In the genomic region with DNA sequence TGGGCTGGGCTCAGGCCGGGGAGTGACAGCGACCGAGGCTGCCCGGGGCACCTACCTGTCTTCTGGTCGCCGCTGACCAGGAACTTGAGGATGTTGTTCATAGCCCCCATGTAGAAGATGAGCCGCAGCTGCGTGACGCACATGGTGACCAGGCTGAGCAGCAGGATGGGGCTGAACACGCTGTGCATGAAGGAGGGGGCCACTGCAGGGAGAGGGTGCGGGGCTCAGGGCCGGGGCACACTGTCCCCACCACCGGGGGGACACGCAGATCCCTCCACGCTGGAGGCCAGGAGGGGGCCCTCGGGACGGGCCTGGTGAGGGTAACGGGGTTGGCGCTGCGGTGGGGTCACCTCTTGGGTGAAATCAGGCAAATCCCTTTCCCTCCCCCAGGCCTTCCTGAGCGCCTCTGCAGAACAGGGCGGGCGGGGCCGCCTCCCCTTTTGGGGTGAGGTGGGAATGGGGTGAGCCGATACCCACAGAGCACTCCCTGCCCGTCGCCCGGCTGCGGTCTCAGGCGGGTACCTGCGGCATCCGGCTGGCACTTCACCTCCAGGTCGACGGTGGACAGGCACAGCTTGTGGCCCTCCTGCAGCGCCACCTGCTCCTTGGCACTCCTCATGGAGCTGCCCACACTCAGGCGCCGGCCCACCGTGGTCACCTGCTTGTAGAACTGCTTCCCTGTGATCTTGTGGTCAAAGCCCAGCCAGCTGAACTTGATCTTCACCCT, we compare ENCODE assay signal across 1 cellular context.
TF ChIP-seq lines count a peak whose summit lies in the region.

No MANE protein-coding gene starts in this region.

TF ChIP-seq in HepG2, 621 proteins besides CTCF, POLR2A, EP300 and RAD21:
- peak; percentile 15; the same call in 1 of the 2 replicates for TF ChIP-seq ZNF563 (CRISPR knock-in tag; IDR thresholded peaks at IDR 0.05)
- TF ChIP-seq MAF1 (CRISPR knock-in tag; IDR thresholded peaks at IDR 0.05; ENCODE audit: borderline replicate concordance), result no peak
- 0 out of 2 replicates have a peak, but pooled peaks have one; percentile 38 for TF ChIP-seq PCBP1 (IDR thresholded peaks at IDR 0.05; ENCODE audit: borderline replicate concordance, low read depth, low read length)
- peak; percentile 59 for TF ChIP-seq ZNF687 (CRISPR knock-in tag; IDR thresholded peaks at IDR 0.05)
- TF ChIP-seq SUZ12 (IDR thresholded peaks at IDR 0.05; ENCODE audit: low read depth, low read length), result no peak
- no peak for TF ChIP-seq ZC3H13 (CRISPR knock-in tag; IDR thresholded peaks at IDR 0.05)
- TF ChIP-seq RARA (CRISPR knock-in tag; IDR thresholded peaks at IDR 0.05), result 0 out of 2 replicates have a peak, but pooled peaks have one; percentile 8
- TF ChIP-seq, protein P1, sequence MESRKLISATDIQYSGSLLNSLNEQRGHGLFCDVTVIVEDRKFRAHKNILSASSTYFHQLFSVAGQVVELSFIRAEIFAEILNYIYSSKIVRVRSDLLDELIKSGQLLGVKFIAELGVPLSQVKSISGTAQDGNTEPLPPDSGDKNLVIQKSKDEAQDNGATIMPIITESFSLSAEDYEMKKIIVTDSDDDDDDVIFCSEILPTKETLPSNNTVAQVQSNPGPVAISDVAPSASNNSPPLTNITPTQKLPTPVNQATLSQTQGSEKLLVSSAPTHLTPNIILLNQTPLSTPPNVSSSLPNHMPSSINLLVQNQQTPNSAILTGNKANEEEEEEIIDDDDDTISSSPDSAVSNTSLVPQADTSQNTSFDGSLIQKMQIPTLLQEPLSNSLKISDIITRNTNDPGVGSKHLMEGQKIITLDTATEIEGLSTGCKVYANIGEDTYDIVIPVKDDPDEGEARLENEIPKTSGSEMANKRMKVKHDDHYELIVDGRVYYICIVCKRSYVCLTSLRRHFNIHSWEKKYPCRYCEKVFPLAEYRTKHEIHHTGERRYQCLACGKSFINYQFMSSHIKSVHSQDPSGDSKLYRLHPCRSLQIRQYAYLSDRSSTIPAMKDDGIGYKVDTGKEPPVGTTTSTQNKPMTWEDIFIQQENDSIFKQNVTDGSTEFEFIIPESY (CRISPR knock-in tag; IDR thresholded peaks at IDR 0.05), result 0 out of 2 replicates have a peak, but pooled peaks have one; percentile 2
- TF ChIP-seq YY1 (IDR thresholded peaks at IDR 0.05; ENCODE audit: insufficient read depth, insufficient replicate concordance, low read depth, low read length), result no peak
- TF ChIP-seq KDM5B (CRISPR knock-in tag; IDR thresholded peaks at IDR 0.05; ENCODE audit: borderline replicate concordance), result 0 out of 2 replicates have a peak, but pooled peaks have one; percentile 7
- peak; percentile 23; the same call in 1 of the 2 replicates for TF ChIP-seq ZBTB4 (CRISPR knock-in tag; IDR thresholded peaks at IDR 0.05; ENCODE audit: borderline replicate concordance)
- TF ChIP-seq HNRNPL (IDR thresholded peaks at IDR 0.05; ENCODE audit: low read depth, low read length), result peak; percentile 71; the same call in 1 of the 2 replicates
- TF ChIP-seq ZNF777 (CRISPR knock-in tag; IDR thresholded peaks at IDR 0.05), result no peak
- peak; percentile 32 for TF ChIP-seq AGO2 (optimal IDR thresholded peaks at IDR 0.05; ENCODE audit: low read depth, low read length)
- TF ChIP-seq, protein P2, sequence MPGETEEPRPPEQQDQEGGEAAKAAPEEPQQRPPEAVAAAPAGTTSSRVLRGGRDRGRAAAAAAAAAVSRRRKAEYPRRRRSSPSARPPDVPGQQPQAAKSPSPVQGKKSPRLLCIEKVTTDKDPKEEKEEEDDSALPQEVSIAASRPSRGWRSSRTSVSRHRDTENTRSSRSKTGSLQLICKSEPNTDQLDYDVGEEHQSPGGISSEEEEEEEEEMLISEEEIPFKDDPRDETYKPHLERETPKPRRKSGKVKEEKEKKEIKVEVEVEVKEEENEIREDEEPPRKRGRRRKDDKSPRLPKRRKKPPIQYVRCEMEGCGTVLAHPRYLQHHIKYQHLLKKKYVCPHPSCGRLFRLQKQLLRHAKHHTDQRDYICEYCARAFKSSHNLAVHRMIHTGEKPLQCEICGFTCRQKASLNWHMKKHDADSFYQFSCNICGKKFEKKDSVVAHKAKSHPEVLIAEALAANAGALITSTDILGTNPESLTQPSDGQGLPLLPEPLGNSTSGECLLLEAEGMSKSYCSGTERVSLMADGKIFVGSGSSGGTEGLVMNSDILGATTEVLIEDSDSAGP (CRISPR knock-in tag; IDR thresholded peaks at IDR 0.05; ENCODE audit: borderline replicate concordance), result peak; percentile 16; the same call in 1 of the 2 replicates
- TF ChIP-seq MAFF (IDR thresholded peaks at IDR 0.05; ENCODE audit: low read depth, low read length), result no peak
